ENCODE assay signal across 17 cellular contexts in genomic region chr12:122819209-122819805, GRCh38.
A peak's percentile ranks its signal among the peaks of the same experiment; 100 is the strongest.
DNase-seq lines count a peak whose midpoint lies in the region; ATAC-seq lines count a peak whose summit lies in the region.
"Had no signal": no experiment of that assay in that cellular context is flagged by ENCODE, and none has a peak within 500 bp of the region (broad histone marks: within the 10 kb centered on the region; RNA-seq: fewer than 3 reads in every experiment).

No MANE protein-coding gene starts in this region.

- no peaks in the 10 kb centered on the region for H3K36me3 ChIP-seq in endocrine pancreas (ENCODE audit: control insufficient read depth, insufficient read depth, low read length)

- peaks cover 3% of the 10 kb centered on the region for H3K4me1 ChIP-seq in endocrine pancreas (ENCODE audit: control insufficient read depth, insufficient read depth, low read length)
- H3K4me1 ChIP-seq: Caco-2 had no signal

- peak; percentile 12 to 46 for DNase-seq in NCI-H524 (lab: John Stamatoyannopoulos, UW)
- no peak for DNase-seq in NCI-H524 treated with DMSO at 0.1 percent for 48 hours (lab: John Stamatoyannopoulos, UW)
- peak; percentile 53 for DNase-seq in NCI-H69 (lab: John Stamatoyannopoulos, UW)
- DNase-seq in activated naive CD4-positive, alpha-beta T cell treated with Interleukin-2 at 50 U/mL for 16 hours, result no peak
- no peak for DNase-seq in NCI-H1417 treated with DMSO at 0.1 percent for 48 hours (lab: John Stamatoyannopoulos, UW)
- no peak for DNase-seq in putamen (ENCODE audit: low spot score)
- DNase-seq: 8988T, Caco-2, NCI-H1092, NCI-H187 treated with DMSO at 0.1 percent for 48 hours, NCI-H526, PC-9, SK-N-SH had no signal

- no peaks in the 10 kb centered on the region for H3K27me3 Mint-ChIP-seq in stimulated activated memory B cell treated with anti-CD40 and anti-IgM and Interleukin-4, amounts not matched to agents 10 μg/mL and 1 μg/mL and 100 μg/mL, for 72 hours

- H3K27me3 ChIP-seq in endocrine pancreas (ENCODE audit: control insufficient read depth, insufficient read depth, low read length), result no peaks in the 10 kb centered on the region

- H3K9ac ChIP-seq in endocrine pancreas (ENCODE audit: control insufficient read depth, insufficient read depth, low read length), result no peak overlapping the region
- H3K9ac ChIP-seq: KMS-11, SK-N-SH had no signal

- H3K9me3 Mint-ChIP-seq in stimulated activated memory B cell treated with anti-CD40 and anti-IgM and Interleukin-4, amounts not matched to agents 10 μg/mL and 1 μg/mL and 100 μg/mL, for 72 hours, result no peaks in the 10 kb centered on the region
- H3K9me3 Mint-ChIP-seq: GM23338 had no signal

- ATAC-seq in stimulated activated memory B cell treated with anti-CD40 and anti-IgM and Interleukin-4, amounts not matched to agents 10 μg/mL and 1 μg/mL and 100 μg/mL, for 72 hours, result no peak
- ATAC-seq: GM23338 had no signal

- H3K36me3 Mint-ChIP-seq in stimulated activated memory B cell treated with anti-CD40 and anti-IgM and Interleukin-4, amounts not matched to agents 10 μg/mL and 1 μg/mL and 100 μg/mL, for 72 hours, result no peaks in the 10 kb centered on the region

- H3K9me3 ChIP-seq in endocrine pancreas (ENCODE audit: control insufficient read depth, low read length), result no peaks in the 10 kb centered on the region
- H3K9me3 ChIP-seq: Caco-2, SK-N-SH had no signal

- H3K4me3 ChIP-seq in endocrine pancreas (ENCODE audit: control insufficient read depth, insufficient read depth, low read length), result peak overlapping the region; percentile 32
- H3K4me3 ChIP-seq: GM23338, PC-9 had no signal

- peak overlapping the region; percentile 81 for H3K27ac Mint-ChIP-seq in stimulated activated memory B cell treated with anti-CD40 and anti-IgM and Interleukin-4, amounts not matched to agents 10 μg/mL and 1 μg/mL and 100 μg/mL, for 72 hours
- H3K27ac Mint-ChIP-seq: GM23338 had no signal

- no peak overlapping the region for H3K4me3 Mint-ChIP-seq in stimulated activated memory B cell treated with anti-CD40 and anti-IgM and Interleukin-4, amounts not matched to agents 10 μg/mL and 1 μg/mL and 100 μg/mL, for 72 hours
- H3K4me3 Mint-ChIP-seq: GM23338 had no signal

- H3K4me1 Mint-ChIP-seq in stimulated activated memory B cell treated with anti-CD40 and anti-IgM and Interleukin-4, amounts not matched to agents 10 μg/mL and 1 μg/mL and 100 μg/mL, for 72 hours, result peaks cover 58% of the 10 kb centered on the region
- H3K4me1 Mint-ChIP-seq: GM23338 had no signal

Comparison
In these comparisons a context has a peak if more than half of its experiments do, and no peak if none do; other contexts are left out.
1. DNase-seq: peak in NCI-H524 (2 of 2) and NCI-H69 (single experiment); none in NCI-H524 treated with DMSO at 0.1 percent for 48 hours (single experiment), activated naive CD4-positive, alpha-beta T cell treated with Interleukin-2 at 50 U/mL for 16 hours (single experiment), NCI-H1417 treated with DMSO at 0.1 percent for 48 hours (single experiment) and putamen (single experiment).